ENCODE assay signal across 9 cellular contexts in genomic region chr6:133715270-133715669, GRCh38.
"Had no signal": no experiment of that assay in that cellular context is flagged by ENCODE, and none has a peak within 500 bp of the region (broad histone marks: within the 10 kb centered on the region; RNA-seq: fewer than 3 reads in every experiment).

No MANE protein-coding gene starts in this region.

- ATAC-seq: HCT116, K562 had no signal

- DNase-seq: GM23248, GOT3, H7, HFFc6, IMR-90, KG1 had no signal

- H3K9me3 ChIP-seq: HAP-1 had no signal

- H3K4me1 ChIP-seq: HAP-1 had no signal

- H3K4me3 ChIP-seq: GM23248, HAP-1, K562 had no signal

- H3K36me3 ChIP-seq: HAP-1 had no signal

- H2AFZ ChIP-seq: GM23248 had no signal

- H3K9ac ChIP-seq: GM23248 had no signal

- H3K27ac ChIP-seq: GM23248 had no signal
